ENCODE assay signal across 8 cellular contexts in genomic region chr9:21994996-21995651, GRCh38. TPM values are rescaled to one million over a fixed set of nuclear protein-coding genes. Genes with fewer than 3 reads are reported as not detected.
DNase-seq lines count a peak whose midpoint lies in the region; ATAC-seq and TF ChIP-seq lines count a peak whose summit lies in the region.

No MANE protein-coding gene starts in this region.

- H3K79me2 ChIP-seq in PC-3 (ENCODE audit: low read length) = peaks cover 90% of the 10 kb centered on the region

- H3K4ac ChIP-seq in neuronal stem cell (ENCODE audit: low read length) = no peak overlapping the region

- no peak overlapping the region for H3K23ac ChIP-seq in neuronal stem cell (ENCODE audit: low read depth, low read length, poor library complexity)

- H4K8ac ChIP-seq in neuronal stem cell (ENCODE audit: low read depth, low read length) = no peak overlapping the region

- H2AFZ ChIP-seq in PC-3 (ENCODE audit: low read length) (peak overlapping the region; percentile 79), neuronal stem cell (ENCODE audit: low read length) (peak overlapping the region; percentile 93)

- no peaks in the 10 kb centered on the region for H3F3A ChIP-seq in PC-3 (ENCODE audit: low read length, unreplicated experiment)

- H3K79me1 ChIP-seq in neuronal stem cell (ENCODE audit: low read depth, low read length) = no peaks in the 10 kb centered on the region

- H3K18ac ChIP-seq in neuronal stem cell (ENCODE audit: low read length) = no peak overlapping the region

- H2AK5ac ChIP-seq in neuronal stem cell (ENCODE audit: low read depth, low read length) = no peak overlapping the region

- H3K14ac ChIP-seq in neuronal stem cell (ENCODE audit: low read length) = no peak overlapping the region

- no peak overlapping the region for H2BK5ac ChIP-seq in neuronal stem cell (ENCODE audit: low read length)

- POLR2A ChIA-PET in PC-3 (lab: Charles Lee; ENCODE audit: unreplicated experiment) = no interaction called here

- H3K4me2 ChIP-seq in PC-3 (ENCODE audit: low read length) = peak overlapping the region; percentile 98
- peak overlapping the region; percentile 95 for H3K4me2 ChIP-seq in neuronal stem cell (ENCODE audit: insufficient read depth, low read length, poor library complexity, severe bottlenecking)

- H4K91ac ChIP-seq in neuronal stem cell (ENCODE audit: low read depth, low read length, poor library complexity) = no peak overlapping the region

- H2BK12ac ChIP-seq in neuronal stem cell (ENCODE audit: low read length) = no peak overlapping the region

- no peaks in the 10 kb centered on the region for H3K27me3 ChIP-seq in PC-3 (ENCODE audit: low read length)
- peaks cover 18 to 98% (median 53%) of the 10 kb centered on the region in 3 experiments for H3K27me3 ChIP-seq in neuronal stem cell (ENCODE audit: control insufficient read depth in 3 of 3, insufficient read depth in 3 of 3, low read depth in 1 of 3, low read length in 3 of 3)

- peak; percentile 80 for ATAC-seq in HG03571 (IDR thresholded peaks at IDR 0.05; ENCODE audit: unreplicated experiment)
- peak; percentile 53 for ATAC-seq in PC-3

- H3K4me1 ChIP-seq in PC-3 (ENCODE audit: insufficient read depth, low read length) = peaks cover 31% of the 10 kb centered on the region
- peaks cover 6 to 16% of the 10 kb centered on the region in 2 donors for H3K4me1 ChIP-seq in neuronal stem cell (ENCODE audit: control insufficient read depth in 2 of 2, insufficient read depth in 1 of 2, low read depth in 1 of 2, low read length in 2 of 2)

- intact Hi-C loops in PC-3 (cut with micrococcal nuclease) = loop anchor here (1.0 to 10.0 kb wide), 3 partner anchors 163 to 450 kb away; partner anchors contain the start of gene DMRTA1

- H3K9me3 ChIP-seq in PC-3 (ENCODE audit: low read length) (no peaks in the 10 kb centered on the region), neuronal stem cell (replicated peaks in 1 of 2; ENCODE audit: control insufficient read depth in 2 of 2, insufficient read depth in 1 of 2, low read depth in 1 of 2, low read length in 2 of 2) (no peaks in the 10 kb centered on the region)

- CTCF ChIA-PET in PC-3 (lab: Charles Lee) = interaction anchor here (0.6 to 0.7 kb wide), 3 partner anchors 13 to 312 kb away, joined by 3 to 9 read pairs (median 3); no protein-coding TSS in a partner anchor

- H3K9ac ChIP-seq in PC-3 (ENCODE audit: low read length) = peak overlapping the region; percentile 97
- H3K9ac ChIP-seq in neuronal stem cell (ENCODE audit: low read depth, low read length, poor library complexity) = no peak overlapping the region

- H2BK15ac ChIP-seq in neuronal stem cell (ENCODE audit: low read length) = no peak overlapping the region

- no peaks in the 10 kb centered on the region for H3K9me2 ChIP-seq in PC-3 (replicated peaks; ENCODE audit: low read length)

- no peak overlapping the region for H2BK120ac ChIP-seq in neuronal stem cell (ENCODE audit: low read depth, low read length)

- DNase-seq in DMS114 treated with DMSO at 0.1 percent for 48 hours (lab: John Stamatoyannopoulos, UW; ENCODE audit: unreplicated experiment) (peak; percentile 14), GM20000 (ENCODE audit: low spot score) (peak; percentile 93), PC-3 (peak; percentile 63), germinal center (ENCODE audit: low spot score) (peak; percentile 80), neuronal stem cell (ENCODE audit: low spot score) (no peak), ureter (ENCODE audit: low spot score) (peak; percentile 72)
- peak; percentile 72 for DNase-seq in activated effector memory CD4-positive, alpha-beta T cell treated with Interleukin-2 at 50 U/mL for 16 hours

- TF ChIP-seq CTCF in GM20000 (IDR thresholded peaks at IDR 0.05; ENCODE audit: extremely low read depth, missing control alignments) (no peak), PC-3 (conservative IDR thresholded peaks at IDR 0.05; ENCODE audit: low read depth, low read length) (0 out of 2 replicates have a peak, but pooled peaks have one; percentile 3)

- no CpG with 5 or more reads among the region's 56 CpGs for WGBS in neuronal stem cell (ENCODE audit: extremely low coverage in 2 of 2, insufficient read length in 2 of 2, insufficient replicate concordance in 1 of 2), 2 donors

- H3K36me3 ChIP-seq in PC-3 (ENCODE audit: low read depth, low read length) (no peaks in the 10 kb centered on the region), neuronal stem cell (replicated peaks in 1 of 2; ENCODE audit: control insufficient read depth in 2 of 2, insufficient read depth in 2 of 2, low read length in 2 of 2) (no peaks in the 10 kb centered on the region)

- H3K27ac ChIP-seq in PC-3 (ENCODE audit: low read length) (peak overlapping the region; percentile 78), neuronal stem cell (replicated peaks; ENCODE audit: low read length) (no peak overlapping the region)

- H4K20me1 ChIP-seq in PC-3 (ENCODE audit: low read length) = 0 out of 2 replicates have a peak, but pooled peaks cover 4% of the 10 kb centered on the region

- H3K4me3 ChIP-seq in PC-3 (ENCODE audit: low read length) = peak overlapping the region; percentile 96
- peak overlapping the region; percentile 52 to 76 for H3K4me3 ChIP-seq in neuronal stem cell (ENCODE audit: low read length in 2 of 2)

- BruUV-seq in PC-3 (replicated peaks; lab: Mats Ljungman, UMichigan) = TSS peak; percentile 28

RNA-seq across cellular contexts. Expression of gene CDKN2B-AS1, which starts 0.5 kb away (rescaled TPM):
- 0.40 and 2.0 TPM in 2 replicates for total RNA-seq in PC-3 (2014; rRNA removed)
- 0.06 TPM for polyA plus RNA-seq in neuronal stem cell (2013, experiment 1 of 2)
- 0.03 TPM for polyA plus RNA-seq in neuronal stem cell (2013, experiment 2 of 2)
- 1.5 TPM for total RNA-seq in ureter

RNA-seq across cellular contexts. Expression of gene CDKN2A, which starts 0.9 kb away (rescaled TPM):
- total RNA-seq in PC-3 (2014; rRNA removed) = 273 and 293 TPM in 2 replicates
- 0.10 TPM for polyA plus RNA-seq in neuronal stem cell (2013, experiment 1 of 2)
- 0.12 TPM for polyA plus RNA-seq in neuronal stem cell (2013, experiment 2 of 2)
- 1.7 TPM for total RNA-seq in ureter

RNA-seq across cellular contexts. Expression of gene CDKN2B, which starts 14.0 kb away (rescaled TPM):
- 32.2 and 32.7 TPM in 2 replicates for total RNA-seq in PC-3 (2014; rRNA removed)
- 0.04 TPM for polyA plus RNA-seq in neuronal stem cell (2013, experiment 1 of 2)
- 0.11 TPM for polyA plus RNA-seq in neuronal stem cell (2013, experiment 2 of 2)
- total RNA-seq in ureter = 6.1 TPM

Comparison
In these comparisons a context has a peak if more than half of its experiments do, and no peak if none do; other contexts are left out.
1. RNA of gene CDKN2A, which starts 0.9 kb away (total RNA-seq): 273 to 293 TPM in PC-3; 1.7 TPM in ureter (single experiment); every median in the first group is over 100 times any median in the second.